1 cellular context compared by ENCODE assay signal in the genomic region with DNA sequence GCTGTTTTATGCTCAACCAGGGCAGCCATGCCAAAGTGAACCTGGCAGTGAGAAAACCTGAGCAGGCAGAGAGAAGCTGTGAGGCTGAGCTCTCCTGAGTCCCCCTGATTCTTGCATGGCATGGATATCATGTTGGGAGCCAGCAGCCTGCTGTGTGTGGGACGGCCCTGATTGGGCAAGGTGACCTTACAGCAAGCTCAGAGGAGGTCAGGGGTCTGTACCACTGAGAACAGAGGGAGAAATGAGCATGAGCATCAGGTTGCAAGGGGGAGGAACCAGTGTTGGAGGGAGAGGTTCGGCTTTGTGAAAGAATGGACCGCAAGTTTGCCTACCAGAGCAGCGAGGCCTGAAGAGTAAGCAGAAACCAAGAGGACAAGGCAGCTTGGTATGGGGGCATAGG.
TF ChIP-seq lines count a peak whose summit lies in the region.

No MANE protein-coding gene starts in this region.

TF ChIP-seq in IMR-90, 13 proteins besides CTCF, POLR2A, EP300 and RAD21:
- TF ChIP-seq, protein P1, sequence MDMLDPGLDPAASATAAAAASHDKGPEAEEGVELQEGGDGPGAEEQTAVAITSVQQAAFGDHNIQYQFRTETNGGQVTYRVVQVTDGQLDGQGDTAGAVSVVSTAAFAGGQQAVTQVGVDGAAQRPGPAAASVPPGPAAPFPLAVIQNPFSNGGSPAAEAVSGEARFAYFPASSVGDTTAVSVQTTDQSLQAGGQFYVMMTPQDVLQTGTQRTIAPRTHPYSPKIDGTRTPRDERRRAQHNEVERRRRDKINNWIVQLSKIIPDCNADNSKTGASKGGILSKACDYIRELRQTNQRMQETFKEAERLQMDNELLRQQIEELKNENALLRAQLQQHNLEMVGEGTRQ (IDR thresholded peaks at IDR 0.05; ENCODE audit: low read depth, low read length) = no peak
- TF ChIP-seq FOS (IDR thresholded peaks at IDR 0.05; ENCODE audit: low read depth, low read length) (no peak), MAFK (IDR thresholded peaks at IDR 0.05; ENCODE audit: low read depth, low read length) (no peak), NFE2L2 (IDR thresholded peaks at IDR 0.05; ENCODE audit: low read depth, low read length) (no peak), SMC3 (IDR thresholded peaks at IDR 0.05; ENCODE audit: low read depth, low read length) (no peak)
